Comparison of ENCODE assay signal across 22 cellular contexts in genomic region chr13:97439196-97439595, GRCh38.
"Had no signal": no experiment of that assay in that cellular context is flagged by ENCODE, and none has a peak within 500 bp of the region (broad histone marks: within the 10 kb centered on the region; RNA-seq: fewer than 3 reads in every experiment).

No MANE protein-coding gene starts in this region.

- FAIRE-seq: colon, TTC549 had no signal

- DNase-seq: activated CD4-positive, alpha-beta T cell treated with anti-CD3 and anti-CD28 coated beads for 1 hour; activated CD4-positive, alpha-beta T cell treated with anti-CD3 and anti-CD28 coated beads, Interleukin-2, amount 50 U/mL, for 1 hour; activated CD8-positive, alpha-beta T cell treated with anti-CD3 and anti-CD28 coated beads, Interleukin-2, amount 10 ng/mL, durations not matched to agents 7 days and 5 days; activated gamma-delta T cell; activated naive CD4-positive, alpha-beta T cell treated with anti-CD3 and anti-CD28 coated beads, Interleukin-2, amount 50 U/mL, for 16 hours; central memory CD4-positive, alpha-beta T cell; dorsolateral prefrontal cortex; foreskin keratinocyte; naive thymus-derived CD4-positive, alpha-beta T cell; retina; sigmoid colon; stimulated activated CD4-positive, alpha-beta T cell treated with anti-CD3 and anti-CD28 coated beads, Interleukin-2, amount 100 ng/mL, for 48 hours; stimulated activated CD8-positive, alpha-beta memory T cell treated with anti-CD3 and anti-CD28 coated beads, Interleukin-4, amount 100 ng/mL, for 48 hours; stimulated activated naive B cell treated with anti-CD40 and anti-IgM and Interleukin-4, amounts not matched to agents 10 μg/mL and 1 μg/mL and 100 μg/mL, for 72 hours; testis had no signal

- H3K27ac ChIP-seq: ascending aorta, epithelial cell of prostate, foreskin keratinocyte, sigmoid colon, testis, vagina had no signal

- ATAC-seq: activated CD8-positive, alpha-beta T cell treated with anti-CD3 and anti-CD28 coated beads, Interleukin-2, amount 10 ng/mL, durations not matched to agents 7 days and 5 days; foreskin keratinocyte; left lobe of liver; naive thymus-derived CD4-positive, alpha-beta T cell; stimulated activated naive B cell treated with anti-CD40 and anti-IgM and Interleukin-4, amounts not matched to agents 10 μg/mL and 1 μg/mL and 100 μg/mL, for 72 hours had no signal

- H3K9me3 ChIP-seq: ascending aorta, sigmoid colon, testis, vagina had no signal

- H3K4me1 ChIP-seq: foreskin keratinocyte, testis had no signal

- H3K4me3 ChIP-seq: ascending aorta, lung, sigmoid colon, testis, vagina had no signal

- H3K36me3 ChIP-seq: sigmoid colon, vagina had no signal

- H3K27me3 ChIP-seq: ascending aorta, dorsolateral prefrontal cortex, foreskin keratinocyte, sigmoid colon, testis, vagina had no signal
